ENCODE assay signal across 8 cellular contexts in the genomic region with DNA sequence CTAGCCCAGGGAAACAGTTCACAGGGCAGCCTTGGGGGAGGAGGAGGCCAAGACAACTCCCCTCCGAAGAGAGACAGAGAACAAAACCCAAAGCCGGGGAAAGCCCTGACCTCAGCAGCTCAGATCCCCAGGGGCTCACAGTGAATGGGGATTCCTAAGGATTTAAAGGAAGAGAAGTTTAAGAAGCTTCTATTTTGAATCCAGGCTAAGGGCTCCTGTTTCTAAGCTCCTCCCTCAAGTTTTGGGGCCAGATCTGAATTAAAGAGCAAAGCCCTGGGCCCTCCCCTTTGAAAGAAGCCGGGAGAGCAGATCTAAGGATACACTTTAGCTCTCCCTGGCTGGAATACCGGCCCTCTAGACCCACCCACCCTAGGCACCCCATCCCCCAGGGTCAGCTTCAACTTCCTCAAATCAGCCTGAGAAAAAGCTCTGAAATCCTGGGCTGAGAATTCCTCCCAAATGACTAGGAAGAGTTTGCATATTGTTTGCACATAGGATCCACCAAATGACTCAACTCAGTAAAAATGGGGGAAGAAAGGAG. TPM values are rescaled to one million over a fixed set of nuclear protein-coding genes. Genes with fewer than 3 reads are reported as not detected.
DNase-seq lines count a peak whose midpoint lies in the region; ATAC-seq, FAIRE-seq and TF ChIP-seq lines count a peak whose summit lies in the region.

No MANE protein-coding gene starts in this region.

- H3K4me3 ChIP-seq in endothelial cell of umbilical vein (replicated peaks in 1 of 3; ENCODE audit: insufficient read depth in 1 of 3, low read depth in 1 of 3, low read length in 3 of 3) (no peak overlapping the region), parathyroid adenoma (ENCODE audit: low read depth, low read length) (peak overlapping the region; percentile 29)

- H3K9me1 ChIP-seq in endothelial cell of umbilical vein (replicated peaks; ENCODE audit: control insufficient read depth, extremely low read depth, insufficient read depth, low read length): no peaks in the 10 kb centered on the region

- no peak overlapping the region for H3K27ac Mint-ChIP-seq in stimulated activated naive B cell treated with anti-CD40 and anti-IgM and Interleukin-4, amounts not matched to agents 10 μg/mL and 1 μg/mL and 100 μg/mL, for 72 hours

- ATAC-seq in stimulated activated naive B cell treated with anti-CD40 and anti-IgM and Interleukin-4, amounts not matched to agents 10 μg/mL and 1 μg/mL and 100 μg/mL, for 72 hours (replicated peaks): no peak
- ATAC-seq in HG03460 (IDR thresholded peaks at IDR 0.05; ENCODE audit: unreplicated experiment): no peak

- BruUV-seq in endothelial cell of umbilical vein (replicated peaks; lab: Mats Ljungman, UMichigan): no TSS peak

- DNase-seq in ELF-1 (ENCODE audit: low read depth, low spot score) (peak; percentile 93), endothelial cell of umbilical vein (ENCODE audit: low read depth, low spot score) (no peak)
- no peak for DNase-seq in effector CD8-positive, alpha-beta T cell (lab: John Stamatoyannopoulos, UW)
- no peak for DNase-seq in stimulated activated naive B cell treated with anti-CD40 and anti-IgM and Interleukin-4, amounts not matched to agents 10 μg/mL and 1 μg/mL and 100 μg/mL, for 72 hours
- DNase-seq in activated CD4-positive, alpha-beta T cell treated with anti-CD3 and anti-CD28 coated beads for 4 hours: no peak

- H3K27me3 ChIP-seq in endothelial cell of umbilical vein (ENCODE audit: control insufficient read depth in 2 of 2, insufficient read depth in 2 of 2, low read length in 2 of 2): no peaks in the 10 kb centered on the region
- H3K27me3 ChIP-seq in parathyroid adenoma (ENCODE audit: control insufficient read depth, insufficient read depth, low read length): no peaks in the 10 kb centered on the region

- no peak for TF ChIP-seq POLR2A in endothelial cell of umbilical vein (IDR thresholded peaks at IDR 0.05; ENCODE audit: low read depth, low read length)

- no peak overlapping the region for H3K27ac ChIP-seq in endothelial cell of umbilical vein (ENCODE audit: insufficient read depth, low read depth, low read length)
- peak overlapping the region; percentile 86 for H3K27ac ChIP-seq in parathyroid adenoma

- TF ChIP-seq CTCF in endothelial cell of umbilical vein (IDR thresholded peaks at IDR 0.05; ENCODE audit: extremely low read depth in 1 of 2, insufficient read depth in 1 of 2, low read depth in 1 of 2, low read length in 2 of 2) (no peak), parathyroid adenoma (IDR thresholded peaks at IDR 0.05) (no peak)

- H3K9me3 ChIP-seq in endothelial cell of umbilical vein (replicated peaks; ENCODE audit: control insufficient read depth, insufficient read depth, low read length): no peaks in the 10 kb centered on the region
- no peaks in the 10 kb centered on the region for H3K9me3 ChIP-seq in parathyroid adenoma (ENCODE audit: control insufficient read depth, low read length)

- H3K9me3 Mint-ChIP-seq in stimulated activated naive B cell treated with anti-CD40 and anti-IgM and Interleukin-4, amounts not matched to agents 10 μg/mL and 1 μg/mL and 100 μg/mL, for 72 hours: no peaks in the 10 kb centered on the region

- no peak overlapping the region for H3K9ac ChIP-seq in endothelial cell of umbilical vein (replicated peaks; ENCODE audit: extremely low read depth, insufficient read depth, low read length)
- H3K9ac ChIP-seq in parathyroid adenoma: no peak overlapping the region

- no peaks in the 10 kb centered on the region for H3K27me3 Mint-ChIP-seq in stimulated activated naive B cell treated with anti-CD40 and anti-IgM and Interleukin-4, amounts not matched to agents 10 μg/mL and 1 μg/mL and 100 μg/mL, for 72 hours

- intact Hi-C loops in endothelial cell of umbilical vein (cut with micrococcal nuclease): no loop called here

- H3K79me2 ChIP-seq in endothelial cell of umbilical vein (ENCODE audit: control insufficient read depth, insufficient read depth, low read length) (no peaks in the 10 kb centered on the region), parathyroid adenoma (no peaks in the 10 kb centered on the region)

- H3K4me3 Mint-ChIP-seq in stimulated activated naive B cell treated with anti-CD40 and anti-IgM and Interleukin-4, amounts not matched to agents 10 μg/mL and 1 μg/mL and 100 μg/mL, for 72 hours: peak overlapping the region in 1 of 2 donors; percentile 9

- dilution Hi-C loops in endothelial cell of umbilical vein (cut with MboI; ENCODE audit: extremely low pct_ligation_motif_present, low sequenced_read_pairs): no loop called here

- H3K4me1 Mint-ChIP-seq in stimulated activated naive B cell treated with anti-CD40 and anti-IgM and Interleukin-4, amounts not matched to agents 10 μg/mL and 1 μg/mL and 100 μg/mL, for 72 hours: peaks cover 23 to 43% of the 10 kb centered on the region in 2 donors

- CTCF ChIA-PET in endothelial cell of umbilical vein (lab: Charles Lee): interaction anchor here (1.2 to 4.3 kb wide), 3 partner anchors 15 to 92 kb away, joined by 4 to 24 read pairs (median 9); no protein-coding TSS in a partner anchor

- H4K20me1 ChIP-seq in endothelial cell of umbilical vein (replicated peaks; ENCODE audit: control insufficient read depth, extremely low read depth, insufficient read depth, low read length): no peaks in the 10 kb centered on the region

- H2AFZ ChIP-seq in endothelial cell of umbilical vein (ENCODE audit: low read depth, low read length) (no peak overlapping the region), parathyroid adenoma (peak overlapping the region; percentile 68)

- H3K4me2 ChIP-seq in endothelial cell of umbilical vein (ENCODE audit: insufficient read depth, low read length) (no peak overlapping the region), parathyroid adenoma (ENCODE audit: low read length) (peak overlapping the region; percentile 95)

- peaks cover 8 to 10% of the 10 kb centered on the region in 2 donors for H3K36me3 Mint-ChIP-seq in stimulated activated naive B cell treated with anti-CD40 and anti-IgM and Interleukin-4, amounts not matched to agents 10 μg/mL and 1 μg/mL and 100 μg/mL, for 72 hours

- H3K4me1 ChIP-seq in endothelial cell of umbilical vein (ENCODE audit: control insufficient read depth, extremely low read depth, insufficient read depth, low read length) (peaks cover 20% of the 10 kb centered on the region), parathyroid adenoma (peaks cover 20% of the 10 kb centered on the region)

- peak; percentile 65 for FAIRE-seq in endothelial cell of umbilical vein (lab: Jason Lieb, UNC)

- POLR2A ChIA-PET in endothelial cell of umbilical vein (lab: Charles Lee): interaction anchor here (0.6 kb wide), 1 partner anchor 12 kb away, joined by 3 read pairs; no protein-coding TSS in a partner anchor

- H3K36me3 ChIP-seq in endothelial cell of umbilical vein (ENCODE audit: control insufficient read depth in 2 of 2, extremely low read depth in 1 of 2, insufficient read depth in 2 of 2, low read length in 2 of 2) (peaks cover 0 to 4% of the 10 kb centered on the region in 2 experiments), parathyroid adenoma (ENCODE audit: control insufficient read depth, insufficient read depth, low read length) (no peaks in the 10 kb centered on the region)

TF ChIP-seq in PFSK-1, 5 proteins besides CTCF, POLR2A, EP300 and RAD21 (continues in another document):
- TF ChIP-seq FOXP2 (optimal IDR thresholded peaks at IDR 0.05; ENCODE audit: borderline replicate concordance, extremely low read depth, extremely low read length, insufficient read depth) (no peak), SIN3A (IDR thresholded peaks at IDR 0.05; ENCODE audit: borderline replicate concordance, insufficient read depth, low read length) (peak; percentile 91; the same call in 1 of the 2 replicates), TAF1 (IDR thresholded peaks at IDR 0.05; ENCODE audit: borderline replicate concordance, insufficient read depth, low read length) (peak; percentile 22; the same call in 1 of the 2 replicates)

TF ChIP-seq in endothelial cell of umbilical vein, 7 proteins besides CTCF, POLR2A, EP300 and RAD21:
- no peak for TF ChIP-seq JUN (IDR thresholded peaks at IDR 0.05; ENCODE audit: borderline replicate concordance, insufficient read depth, insufficient read length, low read depth)
- TF ChIP-seq EZH2 (IDR thresholded peaks at IDR 0.05; ENCODE audit: borderline replicate concordance, low read depth, low read length, severe bottlenecking): no peak

RNA-seq across cellular contexts. Expression of a gene that starts 3.9 kb away (rescaled TPM):
- polyA plus RNA-seq in PFSK-1 (2012; ENCODE audit: insufficient read length, low read depth): 50.1 TPM
- 34.3 and 37.3 TPM in 2 replicates for total RNA-seq in endothelial cell of umbilical vein
- 26.8 and 31.5 TPM in 2 replicates for polyA plus RNA-seq in endothelial cell of umbilical vein
- polyA plus RNA-seq in endothelial cell of umbilical vein (2011; cell fraction: cytosol; rRNA removed): 17.6 and 17.9 TPM in 2 replicates
- 54.2 and 60.1 TPM in 2 replicates for polyA plus RNA-seq in endothelial cell of umbilical vein (2011; cell fraction: nucleus; rRNA removed)
- polyA plus RNA-seq in endothelial cell of umbilical vein (2012): 26.1 and 28.2 TPM in 2 replicates
- 42.0 and 54.5 TPM in 2 replicates for polyA minus RNA-seq in endothelial cell of umbilical vein
- 11.4 TPM for polyA minus RNA-seq in endothelial cell of umbilical vein (2011; cell fraction: cytosol; rRNA and poly(A)+ RNA removed)
- 23.8 and 26.3 TPM in 2 replicates for polyA minus RNA-seq in endothelial cell of umbilical vein (2011; cell fraction: nucleus; rRNA and poly(A)+ RNA removed)

RNA-seq across cellular contexts. Expression of a gene that starts 49.4 kb away (rescaled TPM):
- polyA plus RNA-seq in PFSK-1 (2012; ENCODE audit: insufficient read length, low read depth): 112 TPM
- total RNA-seq in endothelial cell of umbilical vein: 29.0 and 30.5 TPM in 2 replicates
- 65.4 and 104 TPM in 2 replicates for polyA plus RNA-seq in endothelial cell of umbilical vein
- polyA plus RNA-seq in endothelial cell of umbilical vein (2011; cell fraction: cytosol; rRNA removed): 35.9 and 44.2 TPM in 2 replicates
- polyA plus RNA-seq in endothelial cell of umbilical vein (2011; cell fraction: nucleus; rRNA removed): 10.6 and 10.9 TPM in 2 replicates
- polyA plus RNA-seq in endothelial cell of umbilical vein (2012): 25.6 and 35.9 TPM in 2 replicates
- 25.9 and 38.2 TPM in 2 replicates for polyA minus RNA-seq in endothelial cell of umbilical vein
- polyA minus RNA-seq in endothelial cell of umbilical vein (2011; cell fraction: cytosol; rRNA and poly(A)+ RNA removed): 54.7 TPM
- 7.0 and 12.5 TPM in 2 replicates for polyA minus RNA-seq in endothelial cell of umbilical vein (2011; cell fraction: nucleus; rRNA and poly(A)+ RNA removed)
